8 cellular contexts compared by ENCODE assay signal in the genomic region with DNA sequence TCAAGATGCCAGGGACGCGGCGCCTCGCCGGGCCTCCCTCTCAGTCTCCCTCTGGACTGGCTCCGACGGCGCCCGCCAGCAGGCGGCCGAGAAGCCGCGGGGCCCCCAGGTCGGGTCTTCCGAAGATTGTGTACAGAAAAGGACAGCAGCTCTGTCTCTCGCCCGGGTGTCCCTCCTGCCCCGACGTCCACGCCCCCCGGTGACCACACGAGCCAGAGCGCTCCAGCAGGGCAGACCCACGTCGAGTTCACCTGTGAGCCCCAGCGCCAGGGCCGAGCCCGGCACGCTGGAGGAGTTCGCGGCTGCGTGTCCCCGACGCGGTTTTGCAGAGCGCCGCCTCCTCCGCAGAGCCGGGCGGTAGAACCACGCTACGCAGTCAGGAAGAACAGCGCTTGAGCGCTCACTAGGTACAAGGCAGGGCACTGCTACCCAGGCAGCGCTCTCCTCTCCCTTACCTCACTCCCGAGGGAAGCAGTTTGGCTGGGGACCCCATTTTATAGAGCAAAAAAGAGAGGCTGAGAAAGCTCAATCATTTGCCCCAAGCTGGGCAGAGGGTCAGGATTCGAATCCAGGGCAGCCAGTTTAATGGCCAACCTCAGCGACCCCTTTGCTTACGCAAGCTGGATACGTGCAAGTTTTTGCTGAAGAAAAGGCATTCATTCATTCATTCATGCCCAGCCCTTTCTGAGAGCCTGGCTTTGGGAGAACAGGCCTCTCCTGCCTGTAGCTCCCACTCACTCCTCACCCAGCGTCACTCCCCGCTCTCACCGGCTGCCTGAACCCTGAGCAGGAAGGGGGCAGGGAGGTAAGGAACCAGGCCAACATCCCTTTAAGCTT. TPM values are rescaled to one million over a fixed set of nuclear protein-coding genes. Genes with fewer than 3 reads are reported as not detected.
DNase-seq lines count a peak whose midpoint lies in the region; ATAC-seq and TF ChIP-seq lines count a peak whose summit lies in the region.

No MANE protein-coding gene starts in this region.

- ATAC-seq in Right ventricle myocardium inferior = no peak
- no peak for ATAC-seq in GM21447 (IDR thresholded peaks at IDR 0.05; ENCODE audit: unreplicated experiment)
- no peak for ATAC-seq in GM18502 (IDR thresholded peaks at IDR 0.05; ENCODE audit: poor library complexity, unreplicated experiment)

- no peaks in the 10 kb centered on the region for H3K9me3 Mint-ChIP-seq in activated T-helper 2 cell treated with anti-CD3 and anti-CD28 coated beads, Interferon-gamma antibody, Interleukin-2, Interleukin-4, amounts not matched to agents 10 μg/mL and 5 μg/mL and 100 μg/mL, durations not matched to agents 14 hours and 24 hours and 36 hours

- peaks cover 4% of the 10 kb centered on the region for H3K36me3 Mint-ChIP-seq in activated T-helper 2 cell treated with anti-CD3 and anti-CD28 coated beads, Interferon-gamma antibody, Interleukin-2, Interleukin-4, amounts not matched to agents 10 μg/mL and 5 μg/mL and 100 μg/mL, durations not matched to agents 14 hours and 24 hours and 36 hours (ENCODE audit: low read depth)

- peak; percentile 58 for TF ChIP-seq CTCF in 22Rv1 (IDR thresholded peaks at IDR 0.05)

- no peak overlapping the region for H3K9ac ChIP-seq in rectal smooth muscle tissue (ENCODE audit: low read length)

- peaks cover 12% of the 10 kb centered on the region for H3K4me1 ChIP-seq in rectal smooth muscle tissue (ENCODE audit: control insufficient read depth, insufficient read depth, low read length)

- peaks cover 26% of the 10 kb centered on the region for H3K4me1 Mint-ChIP-seq in activated T-helper 2 cell treated with anti-CD3 and anti-CD28 coated beads, Interferon-gamma antibody, Interleukin-2, Interleukin-4, amounts not matched to agents 10 μg/mL and 5 μg/mL and 100 μg/mL, durations not matched to agents 14 hours and 24 hours and 36 hours (ENCODE audit: low read depth)

- no peaks in the 10 kb centered on the region for H3K36me3 ChIP-seq in rectal smooth muscle tissue (ENCODE audit: control insufficient read depth, insufficient read depth, low read length)

- H3K27ac ChIP-seq in 22Rv1 (peak overlapping the region; percentile 96), rectal smooth muscle tissue (ENCODE audit: low read depth, low read length) (peak overlapping the region; percentile 87)

- H3K27ac Mint-ChIP-seq in activated T-helper 2 cell treated with anti-CD3 and anti-CD28 coated beads, Interferon-gamma antibody, Interleukin-2, Interleukin-4, amounts not matched to agents 10 μg/mL and 5 μg/mL and 100 μg/mL, durations not matched to agents 14 hours and 24 hours and 36 hours = no peak overlapping the region

- H3K4me3 Mint-ChIP-seq in activated T-helper 2 cell treated with anti-CD3 and anti-CD28 coated beads, Interferon-gamma antibody, Interleukin-2, Interleukin-4, amounts not matched to agents 10 μg/mL and 5 μg/mL and 100 μg/mL, durations not matched to agents 14 hours and 24 hours and 36 hours (ENCODE audit: low read depth) = peak overlapping the region; percentile 64

- no peaks in the 10 kb centered on the region for H3K27me3 ChIP-seq in rectal smooth muscle tissue (ENCODE audit: control insufficient read depth, insufficient read depth, low read length)

- DNase-seq in H4 (ENCODE audit: low spot score) = peak; percentile 69
- peak; percentile 79 for DNase-seq in RPMI8226
- DNase-seq in activated T-helper 2 cell treated with anti-CD3 and anti-CD28 coated beads, Interferon-gamma antibody, Interleukin-2, Interleukin-4, amounts not matched to agents 10 μg/mL and 5 μg/mL and 100 μg/mL, durations not matched to agents 14 hours and 24 hours and 36 hours (ENCODE audit: low spot score) = peak; percentile 60
- peak; percentile 86 for DNase-seq in Right ventricle myocardium inferior (ENCODE audit: missing footprints)

- peak overlapping the region; percentile 57 for H3K4me3 ChIP-seq in rectal smooth muscle tissue (ENCODE audit: low read length)

- peaks cover 45% of the 10 kb centered on the region for H3K27me3 Mint-ChIP-seq in activated T-helper 2 cell treated with anti-CD3 and anti-CD28 coated beads, Interferon-gamma antibody, Interleukin-2, Interleukin-4, amounts not matched to agents 10 μg/mL and 5 μg/mL and 100 μg/mL, durations not matched to agents 14 hours and 24 hours and 36 hours (ENCODE audit: low read depth)

- intact Hi-C loops in activated T-helper 2 cell treated with anti-CD3 and anti-CD28 coated beads, Interferon-gamma antibody, Interleukin-2, Interleukin-4, amounts not matched to agents 10 μg/mL and 5 μg/mL and 100 μg/mL, durations not matched to agents 14 hours and 24 hours and 36 hours (cut with micrococcal nuclease) = loop anchor here (1.0 kb wide), 1 partner anchor 526 kb away; no protein-coding TSS in a partner anchor
- intact Hi-C loops in Right ventricle myocardium inferior (cut with DNase I) = loop anchor here (1.0 to 5.0 kb wide), 3 partner anchors 11 to 506 kb away; no protein-coding TSS in a partner anchor

RNA-seq across cellular contexts. Expression of gene TLE3, which starts 3.0 kb away (rescaled TPM):
- 17.5 and 24.9 TPM in 2 replicates for total RNA-seq in H4 (2014; rRNA removed; shearing (Covaris generic))
- 94.6 and 102 TPM in 2 replicates for total RNA-seq in activated T-helper 2 cell treated with anti-CD3 and anti-CD28 coated beads, Interferon-gamma antibody, Interleukin-2, Interleukin-4, amounts not matched to agents 10 μg/mL and 5 μg/mL and 100 μg/mL, durations not matched to agents 14 hours and 24 hours and 36 hours
- 14.1 TPM for total RNA-seq in Right ventricle myocardium inferior
